In the genomic region with DNA sequence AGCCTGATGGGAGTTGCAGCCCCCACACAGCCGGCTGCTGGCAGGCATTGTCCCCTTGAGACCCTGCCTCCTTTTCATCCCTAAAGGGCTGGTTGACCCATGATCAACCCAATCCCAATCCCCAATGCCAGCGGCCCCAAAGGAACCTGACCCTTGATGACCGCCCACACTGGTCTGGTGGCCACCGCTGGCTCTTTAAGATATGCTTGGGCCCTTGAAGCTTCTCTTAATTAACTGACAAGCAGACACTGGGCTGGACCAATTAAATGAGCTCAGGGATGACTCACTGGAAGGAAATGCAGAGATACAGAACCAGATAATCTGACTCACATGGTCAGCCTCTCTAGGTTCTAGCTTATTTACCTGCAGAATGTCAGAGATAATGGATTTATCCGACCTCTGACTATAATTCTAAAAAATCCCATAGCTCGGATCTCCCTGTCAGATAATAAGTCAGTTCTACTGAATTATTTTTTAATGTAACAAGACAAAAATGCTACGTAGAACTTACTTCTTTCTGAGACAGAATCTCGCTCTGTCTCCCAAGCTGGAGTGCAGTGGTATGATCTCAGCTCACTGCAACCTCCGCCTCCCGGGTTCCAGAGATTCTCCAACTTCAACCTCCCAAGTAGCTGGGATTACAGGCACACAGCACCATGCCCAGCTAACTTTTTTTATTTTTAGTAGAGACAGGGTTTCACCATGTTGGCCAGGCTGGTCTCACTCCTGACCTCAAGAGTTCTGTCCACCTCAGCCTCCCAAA, we compare ENCODE assay signal across 10 cellular contexts. TPM values are rescaled to one million over a fixed set of nuclear protein-coding genes. Genes with fewer than 3 reads are reported as not detected.
DNase-seq lines count a peak whose midpoint lies in the region; ATAC-seq lines count a peak whose summit lies in the region.
"Had no signal": no experiment of that assay in that cellular context is flagged by ENCODE, and none has a peak within 500 bp of the region (broad histone marks: within the 10 kb centered on the region; RNA-seq: fewer than 3 reads in every experiment).

No MANE protein-coding gene starts in this region.

- H3K4me1 Mint-ChIP-seq in activated T-helper 17 cell treated with anti-CD3 and anti-CD28 coated beads, Interleukin-2, amount 50 U/mL, for 72 hours = no peaks in the 10 kb centered on the region
- H3K4me1 Mint-ChIP-seq in stimulated activated naive B cell treated with anti-CD40 and anti-IgM and Interleukin-4, amounts not matched to agents 10 μg/mL and 1 μg/mL and 100 μg/mL, for 72 hours = peaks cover 9 to 11% of the 10 kb centered on the region in 2 donors

- H3K9me3 Mint-ChIP-seq in activated T-helper 17 cell treated with anti-CD3 and anti-CD28 coated beads, Interleukin-2, amount 50 U/mL, for 72 hours = no peaks in the 10 kb centered on the region
- H3K9me3 Mint-ChIP-seq in stimulated activated naive B cell treated with anti-CD40 and anti-IgM and Interleukin-4, amounts not matched to agents 10 μg/mL and 1 μg/mL and 100 μg/mL, for 72 hours = peaks cover 0 to 3% of the 10 kb centered on the region in 2 donors

- peak; percentile 66 for ATAC-seq in activated T-helper 17 cell treated with anti-CD3 and anti-CD28 coated beads, Interleukin-2, amount 50 U/mL, for 72 hours (replicated peaks)
- no peak for ATAC-seq in HG03520 (IDR thresholded peaks at IDR 0.05; ENCODE audit: unreplicated experiment)
- no peak for ATAC-seq in stimulated activated naive B cell treated with anti-CD40 and anti-IgM and Interleukin-4, amounts not matched to agents 10 μg/mL and 1 μg/mL and 100 μg/mL, for 72 hours (replicated peaks)

- H3K36me3 Mint-ChIP-seq in activated T-helper 17 cell treated with anti-CD3 and anti-CD28 coated beads, Interleukin-2, amount 50 U/mL, for 72 hours (ENCODE audit: low read depth) = no peaks in the 10 kb centered on the region
- H3K36me3 Mint-ChIP-seq in stimulated activated naive B cell treated with anti-CD40 and anti-IgM and Interleukin-4, amounts not matched to agents 10 μg/mL and 1 μg/mL and 100 μg/mL, for 72 hours = peaks cover 0 to 2% of the 10 kb centered on the region in 2 donors

- H3K27ac Mint-ChIP-seq in activated T-helper 17 cell treated with anti-CD3 and anti-CD28 coated beads, Interleukin-2, amount 50 U/mL, for 72 hours = peak overlapping the region; percentile 58
- no peak overlapping the region for H3K27ac Mint-ChIP-seq in stimulated activated naive B cell treated with anti-CD40 and anti-IgM and Interleukin-4, amounts not matched to agents 10 μg/mL and 1 μg/mL and 100 μg/mL, for 72 hours

- no peaks in the 10 kb centered on the region for H3K27me3 Mint-ChIP-seq in activated T-helper 17 cell treated with anti-CD3 and anti-CD28 coated beads, Interleukin-2, amount 50 U/mL, for 72 hours
- H3K27me3 Mint-ChIP-seq in stimulated activated naive B cell treated with anti-CD40 and anti-IgM and Interleukin-4, amounts not matched to agents 10 μg/mL and 1 μg/mL and 100 μg/mL, for 72 hours = no peaks in the 10 kb centered on the region

- DNase-seq in AG08396 (ENCODE audit: low spot score) (peak; percentile 64), HT-29 (ENCODE audit: low spot score) (peak; percentile 78), inferior parietal cortex (ENCODE audit: extremely low spot score) (peak; percentile 9), posterior cingulate gyrus (no peak), NCI-H526 treated with DMSO at 0.1 percent for 48 hours (lab: John Stamatoyannopoulos, UW) (no peak)
- DNase-seq in stimulated activated naive B cell treated with anti-CD40 and anti-IgM and Interleukin-4, amounts not matched to agents 10 μg/mL and 1 μg/mL and 100 μg/mL, for 72 hours = no peak
- DNase-seq: activated CD4-positive, alpha-beta T cell treated with anti-CD3 and anti-CD28 coated beads, Interleukin-2, amount 50 U/mL, for 1 hour; MM.1S had no signal

- H3K4me3 Mint-ChIP-seq in activated T-helper 17 cell treated with anti-CD3 and anti-CD28 coated beads, Interleukin-2, amount 50 U/mL, for 72 hours = no peak overlapping the region
- H3K4me3 Mint-ChIP-seq in stimulated activated naive B cell treated with anti-CD40 and anti-IgM and Interleukin-4, amounts not matched to agents 10 μg/mL and 1 μg/mL and 100 μg/mL, for 72 hours = no peak overlapping the region

- intact Hi-C loops in posterior cingulate gyrus (cut with DNase I) = no loop called here

RNA-seq across cellular contexts. Expression of a gene that starts 11.1 kb away (rescaled TPM):
- total RNA-seq in HT-29 (2014; rRNA removed; shearing (Covaris generic)) = not detected in 2 replicates
- not detected for total RNA-seq in activated T-helper 17 cell treated with anti-CD3 and anti-CD28 coated beads, Interleukin-2, amount 50 U/mL, for 72 hours

RNA-seq across cellular contexts. Expression of a gene that starts 46.7 kb away (rescaled TPM):
- total RNA-seq in HT-29 (2014; rRNA removed; shearing (Covaris generic)) = 75.8 and 85.6 TPM in 2 replicates
- total RNA-seq in activated T-helper 17 cell treated with anti-CD3 and anti-CD28 coated beads, Interleukin-2, amount 50 U/mL, for 72 hours = 10 to 100 TPM; 17.7 to 22.4 TPM

Comparison
In these comparisons a context has a peak if more than half of its experiments do, and no peak if none do; other contexts are left out.
1. DNase-seq: peak in AG08396 (single experiment), HT-29 (single experiment) and inferior parietal cortex (single experiment); none in posterior cingulate gyrus (0 of 10), NCI-H526 treated with DMSO at 0.1 percent for 48 hours (single experiment) and stimulated activated naive B cell treated with anti-CD40 and anti-IgM and Interleukin-4, amounts not matched to agents 10 μg/mL and 1 μg/mL and 100 μg/mL, for 72 hours (single experiment).